Comparison of ENCODE assay signal across 27 cellular contexts in genomic region chr10:84084342-84084741, GRCh38.
"Had no signal": no experiment of that assay in that cellular context is flagged by ENCODE, and none has a peak within 500 bp of the region (broad histone marks: within the 10 kb centered on the region; RNA-seq: fewer than 3 reads in every experiment).

No MANE protein-coding gene starts in this region.

- H3K9ac ChIP-seq: neural progenitor cell, parathyroid adenoma had no signal

- H3K4me2 ChIP-seq: hepatocyte, neural progenitor cell had no signal

- H3K27ac ChIP-seq: hepatocyte, left lung, lower lobe of right lung, neural progenitor cell, neutrophil, parathyroid adenoma, spleen, tibial nerve, uterus had no signal

- H3K27me3 ChIP-seq: hepatocyte, neural progenitor cell, neutrophil, tibial nerve, uterus had no signal

- H2AFZ ChIP-seq: hepatocyte, neural progenitor cell, parathyroid adenoma had no signal

- H3K79me2 ChIP-seq: hepatocyte, parathyroid adenoma had no signal

- H3K27me3 Mint-ChIP-seq: type B pancreatic cell had no signal

- H3K27ac Mint-ChIP-seq: mesothelial cell of epicardium; naive B cell; natural killer cell; nephron progenitor cell; neural progenitor cell; stimulated activated effector memory CD8-positive, alpha-beta T cell treated with anti-CD3 and anti-CD28 coated beads, Interleukin-12 subunit alpha, Interleukin-12 subunit beta, amount 100 ng/mL, for 72 hours; stimulated activated naive CD8-positive, alpha-beta T cell treated with anti-CD3 and anti-CD28 coated beads, Interleukin-15, Interleukin-2, amounts not matched to agents 100 ng/mL and 50 ng/mL, for 24 hours; type B pancreatic cell had no signal

- H3K36me3 ChIP-seq: left lung, lower lobe of right lung, neural progenitor cell, neutrophil, spleen, tibial nerve, uterus had no signal

- H3K4me1 ChIP-seq: left lung, lower lobe of right lung, neural progenitor cell, parathyroid adenoma, spleen, tibial nerve, uterus had no signal

- H3K4me1 Mint-ChIP-seq: mesothelial cell of epicardium; naive B cell; natural killer cell; nephron progenitor cell; neural progenitor cell; stimulated activated effector memory CD8-positive, alpha-beta T cell treated with anti-CD3 and anti-CD28 coated beads, Interleukin-12 subunit alpha, Interleukin-12 subunit beta, amount 100 ng/mL, for 72 hours had no signal

- ATAC-seq: left colon; left lung; lower lobe of right lung; natural killer cell; right cardiac atrium; sciatic nerve; stimulated activated effector memory CD8-positive, alpha-beta T cell treated with anti-CD3 and anti-CD28 coated beads, Interleukin-12 subunit alpha, Interleukin-12 subunit beta, amount 100 ng/mL, for 72 hours had no signal

- H3K4me3 ChIP-seq: hepatocyte, left lung, lower lobe of right lung, neural progenitor cell, spleen, tibial nerve, uterus had no signal

- DNase-seq: islet precursor cell; left colon; left lung; lower lobe of right lung; mammary epithelial cell; mesenchymal stem cell; naive B cell; natural killer cell; nephron progenitor cell; occipital lobe; right cardiac atrium; small intestine; spleen; stimulated activated CD4-positive, alpha-beta T cell treated with anti-CD3 and anti-CD28 coated beads, Interleukin-4, amount 100 ng/mL, for 24 hours; stimulated activated naive CD4-positive, alpha-beta T cell; substantia nigra; uterus had no signal

- H3K36me3 Mint-ChIP-seq: mesothelial cell of epicardium; naive B cell; natural killer cell; neural progenitor cell; stimulated activated effector memory CD8-positive, alpha-beta T cell treated with anti-CD3 and anti-CD28 coated beads, Interleukin-12 subunit alpha, Interleukin-12 subunit beta, amount 100 ng/mL, for 72 hours; type B pancreatic cell had no signal

- H3K9me3 ChIP-seq: lower lobe of right lung, neutrophil, uterus had no signal

- H3K9me3 Mint-ChIP-seq: natural killer cell; neural progenitor cell; stimulated activated effector memory CD8-positive, alpha-beta T cell treated with anti-CD3 and anti-CD28 coated beads, Interleukin-12 subunit alpha, Interleukin-12 subunit beta, amount 100 ng/mL, for 72 hours; stimulated activated naive CD8-positive, alpha-beta T cell treated with anti-CD3 and anti-CD28 coated beads, Interleukin-15, Interleukin-2, amounts not matched to agents 100 ng/mL and 50 ng/mL, for 24 hours had no signal

- H3K4me3 Mint-ChIP-seq: mesothelial cell of epicardium; naive B cell; natural killer cell; nephron progenitor cell; neural progenitor cell; stimulated activated effector memory CD8-positive, alpha-beta T cell treated with anti-CD3 and anti-CD28 coated beads, Interleukin-12 subunit alpha, Interleukin-12 subunit beta, amount 100 ng/mL, for 72 hours; stimulated activated naive CD8-positive, alpha-beta T cell treated with anti-CD3 and anti-CD28 coated beads, Interleukin-15, Interleukin-2, amounts not matched to agents 100 ng/mL and 50 ng/mL, for 24 hours; type B pancreatic cell had no signal
